ENCODE assay signal across 1 cellular context in genomic region chr9:130694205-130694604, GRCh38.
TF ChIP-seq lines count a peak whose summit lies in the region.

No MANE protein-coding gene starts in this region.

TF ChIP-seq in IMR-90, 13 proteins besides CTCF, POLR2A, EP300 and RAD21 (continued from another document):
- TF ChIP-seq USF2 (IDR thresholded peaks at IDR 0.05; ENCODE audit: low read depth, low read length) (no peak), SMC3 (IDR thresholded peaks at IDR 0.05; ENCODE audit: low read depth, low read length) (no peak), RFX5 (IDR thresholded peaks at IDR 0.05; ENCODE audit: low read depth, low read length) (no peak), MAZ (IDR thresholded peaks at IDR 0.05; ENCODE audit: borderline replicate concordance, low read depth, low read length) (no peak), MAFK (IDR thresholded peaks at IDR 0.05; ENCODE audit: low read depth, low read length) (no peak), NFE2L2 (IDR thresholded peaks at IDR 0.05; ENCODE audit: low read depth, low read length) (no peak), MXI1 (IDR thresholded peaks at IDR 0.05; ENCODE audit: borderline replicate concordance, low read depth, low read length) (no peak), ELK1 (IDR thresholded peaks at IDR 0.05; ENCODE audit: borderline replicate concordance, low read depth, low read length) (no peak)
